ENCODE assay signal across 1 cellular context in the genomic region with DNA sequence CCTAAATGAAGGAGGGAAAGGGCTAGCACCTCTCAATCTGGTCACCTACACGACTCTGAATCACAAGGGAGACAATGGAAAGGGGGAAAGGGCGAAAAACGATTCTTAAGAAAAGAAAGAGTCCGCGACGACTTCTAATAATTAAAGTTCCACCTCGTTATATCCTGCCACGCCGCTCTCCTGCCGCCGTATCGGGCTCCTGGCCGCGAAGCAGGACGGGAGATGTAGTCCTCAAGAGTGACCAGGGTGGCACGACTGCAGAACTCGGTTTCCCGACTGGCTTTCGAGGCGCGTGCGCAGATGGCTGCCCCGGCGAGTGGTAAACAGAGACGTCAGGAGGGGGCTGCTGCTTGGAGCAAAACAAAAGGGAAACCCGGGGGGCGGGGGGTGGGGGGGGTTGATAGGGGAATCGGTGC.
TF ChIP-seq lines count a peak whose summit lies in the region.

A gene with protein sequence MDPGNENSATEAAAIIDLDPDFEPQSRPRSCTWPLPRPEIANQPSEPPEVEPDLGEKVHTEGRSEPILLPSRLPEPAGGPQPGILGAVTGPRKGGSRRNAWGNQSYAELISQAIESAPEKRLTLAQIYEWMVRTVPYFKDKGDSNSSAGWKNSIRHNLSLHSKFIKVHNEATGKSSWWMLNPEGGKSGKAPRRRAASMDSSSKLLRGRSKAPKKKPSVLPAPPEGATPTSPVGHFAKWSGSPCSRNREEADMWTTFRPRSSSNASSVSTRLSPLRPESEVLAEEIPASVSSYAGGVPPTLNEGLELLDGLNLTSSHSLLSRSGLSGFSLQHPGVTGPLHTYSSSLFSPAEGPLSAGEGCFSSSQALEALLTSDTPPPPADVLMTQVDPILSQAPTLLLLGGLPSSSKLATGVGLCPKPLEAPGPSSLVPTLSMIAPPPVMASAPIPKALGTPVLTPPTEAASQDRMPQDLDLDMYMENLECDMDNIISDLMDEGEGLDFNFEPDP (plus strand): TSS at position 297 of the 416 bp plus-strand sequence. CDS start 678 bp downstream, outside the sequence.

TF ChIP-seq in HepG2, 621 proteins besides CTCF, POLR2A, EP300 and RAD21 (continued from another document):
- TF ChIP-seq IRF2 (CRISPR knock-in tag; IDR thresholded peaks at IDR 0.05) (0 out of 2 replicates have a peak, but pooled peaks have one; percentile 23), FOXO1 (CRISPR knock-in tag; IDR thresholded peaks at IDR 0.05) (0 out of 2 replicates have a peak, but pooled peaks have one; percentile 18), HCFC1 (IDR thresholded peaks at IDR 0.05; ENCODE audit: low read depth, low read length) (peak; percentile 79), ZBTB8A (CRISPR knock-in tag; IDR thresholded peaks at IDR 0.05; ENCODE audit: borderline replicate concordance, low read depth) (no peak), MYC (CRISPR knock-in tag; IDR thresholded peaks at IDR 0.05; ENCODE audit: borderline replicate concordance) (peak; percentile 37; the same call in 1 of the 2 replicates), GABPA (IDR thresholded peaks at IDR 0.05; ENCODE audit: low read depth, low read length) (no peak), GABPA (CRISPR knock-in tag; IDR thresholded peaks at IDR 0.05; ENCODE audit: low read depth) (peak; percentile 29; the same call in 1 of the 2 replicates), KDM2A (CRISPR knock-in tag; IDR thresholded peaks at IDR 0.05; ENCODE audit: borderline replicate concordance, low read depth) (peak; percentile 17; the same call in 1 of the 2 replicates), ZNF143 (CRISPR knock-in tag; IDR thresholded peaks at IDR 0.05) (peak; percentile 90), RBFOX2 (IDR thresholded peaks at IDR 0.05; ENCODE audit: low read depth, low read length) (peak; percentile 49), ELF4 (CRISPR knock-in tag; IDR thresholded peaks at IDR 0.05; ENCODE audit: borderline replicate concordance) (no peak), FOXA3 (CRISPR knock-in tag; IDR thresholded peaks at IDR 0.05) (peak; percentile 18; the same call in 1 of the 2 replicates), ZNF101 (CRISPR knock-in tag; IDR thresholded peaks at IDR 0.05; ENCODE audit: borderline replicate concordance, low read depth) (no peak), THAP11 (CRISPR knock-in tag; IDR thresholded peaks at IDR 0.05) (peak; percentile 97), SNRNP70 (IDR thresholded peaks at IDR 0.05; ENCODE audit: low read depth, low read length) (no peak), TAF1 (CRISPR knock-in tag; IDR thresholded peaks at IDR 0.05) (peak; percentile 2; the same call in 1 of the 2 replicates), SPEN (CRISPR knock-in tag; IDR thresholded peaks at IDR 0.05; ENCODE audit: low read depth) (0 out of 2 replicates have a peak, but pooled peaks have one; percentile 15), ZNF256 (CRISPR knock-in tag; conservative IDR thresholded peaks at IDR 0.05) (no peak), POLR2AphosphoS5 (IDR thresholded peaks at IDR 0.05; ENCODE audit: low read depth, low read length) (peak; percentile 65), POLR2G (IDR thresholded peaks at IDR 0.05; ENCODE audit: low read depth, low read length) (peak; percentile 67), ZNF33A (CRISPR knock-in tag; IDR thresholded peaks at IDR 0.05; ENCODE audit: borderline replicate concordance) (no peak), CREM (IDR thresholded peaks at IDR 0.05) (peak; percentile 55; the same call in 1 of the 2 replicates), CREM (CRISPR knock-in tag; IDR thresholded peaks at IDR 0.05) (no peak), GABPB1 (CRISPR knock-in tag; IDR thresholded peaks at IDR 0.05) (peak; percentile 58), KMT2B (CRISPR knock-in tag; IDR thresholded peaks at IDR 0.05) (peak; percentile 10; the same call in 1 of the 2 replicates), FOXK1 (CRISPR knock-in tag; IDR thresholded peaks at IDR 0.05; ENCODE audit: borderline replicate concordance, low read depth) (peak; percentile 70; the same call in 1 of the 2 replicates), SUZ12 (IDR thresholded peaks at IDR 0.05; ENCODE audit: low read depth, low read length) (peak; percentile 52; the same call in 1 of the 2 replicates), HNRNPUL1 (IDR thresholded peaks at IDR 0.05; ENCODE audit: low read depth, low read length) (no peak)
- TF ChIP-seq, protein P1, sequence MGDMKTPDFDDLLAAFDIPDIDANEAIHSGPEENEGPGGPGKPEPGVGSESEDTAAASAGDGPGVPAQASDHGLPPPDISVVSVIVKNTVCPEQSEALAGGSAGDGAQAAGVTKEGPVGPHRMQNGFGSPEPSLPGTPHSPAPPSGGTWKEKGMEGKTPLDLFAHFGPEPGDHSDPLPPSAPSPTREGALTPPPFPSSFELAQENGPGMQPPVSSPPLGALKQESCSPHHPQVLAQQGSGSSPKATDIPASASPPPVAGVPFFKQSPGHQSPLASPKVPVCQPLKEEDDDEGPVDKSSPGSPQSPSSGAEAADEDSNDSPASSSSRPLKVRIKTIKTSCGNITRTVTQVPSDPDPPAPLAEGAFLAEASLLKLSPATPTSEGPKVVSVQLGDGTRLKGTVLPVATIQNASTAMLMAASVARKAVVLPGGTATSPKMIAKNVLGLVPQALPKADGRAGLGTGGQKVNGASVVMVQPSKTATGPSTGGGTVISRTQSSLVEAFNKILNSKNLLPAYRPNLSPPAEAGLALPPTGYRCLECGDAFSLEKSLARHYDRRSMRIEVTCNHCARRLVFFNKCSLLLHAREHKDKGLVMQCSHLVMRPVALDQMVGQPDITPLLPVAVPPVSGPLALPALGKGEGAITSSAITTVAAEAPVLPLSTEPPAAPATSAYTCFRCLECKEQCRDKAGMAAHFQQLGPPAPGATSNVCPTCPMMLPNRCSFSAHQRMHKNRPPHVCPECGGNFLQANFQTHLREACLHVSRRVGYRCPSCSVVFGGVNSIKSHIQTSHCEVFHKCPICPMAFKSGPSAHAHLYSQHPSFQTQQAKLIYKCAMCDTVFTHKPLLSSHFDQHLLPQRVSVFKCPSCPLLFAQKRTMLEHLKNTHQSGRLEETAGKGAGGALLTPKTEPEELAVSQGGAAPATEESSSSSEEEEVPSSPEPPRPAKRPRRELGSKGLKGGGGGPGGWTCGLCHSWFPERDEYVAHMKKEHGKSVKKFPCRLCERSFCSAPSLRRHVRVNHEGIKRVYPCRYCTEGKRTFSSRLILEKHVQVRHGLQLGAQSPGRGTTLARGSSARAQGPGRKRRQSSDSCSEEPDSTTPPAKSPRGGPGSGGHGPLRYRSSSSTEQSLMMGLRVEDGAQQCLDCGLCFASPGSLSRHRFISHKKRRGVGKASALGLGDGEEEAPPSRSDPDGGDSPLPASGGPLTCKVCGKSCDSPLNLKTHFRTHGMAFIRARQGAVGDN (CRISPR knock-in tag; IDR thresholded peaks at IDR 0.05), result peak; percentile 22; the same call in 1 of the 2 replicates
- TF ChIP-seq, protein P2, sequence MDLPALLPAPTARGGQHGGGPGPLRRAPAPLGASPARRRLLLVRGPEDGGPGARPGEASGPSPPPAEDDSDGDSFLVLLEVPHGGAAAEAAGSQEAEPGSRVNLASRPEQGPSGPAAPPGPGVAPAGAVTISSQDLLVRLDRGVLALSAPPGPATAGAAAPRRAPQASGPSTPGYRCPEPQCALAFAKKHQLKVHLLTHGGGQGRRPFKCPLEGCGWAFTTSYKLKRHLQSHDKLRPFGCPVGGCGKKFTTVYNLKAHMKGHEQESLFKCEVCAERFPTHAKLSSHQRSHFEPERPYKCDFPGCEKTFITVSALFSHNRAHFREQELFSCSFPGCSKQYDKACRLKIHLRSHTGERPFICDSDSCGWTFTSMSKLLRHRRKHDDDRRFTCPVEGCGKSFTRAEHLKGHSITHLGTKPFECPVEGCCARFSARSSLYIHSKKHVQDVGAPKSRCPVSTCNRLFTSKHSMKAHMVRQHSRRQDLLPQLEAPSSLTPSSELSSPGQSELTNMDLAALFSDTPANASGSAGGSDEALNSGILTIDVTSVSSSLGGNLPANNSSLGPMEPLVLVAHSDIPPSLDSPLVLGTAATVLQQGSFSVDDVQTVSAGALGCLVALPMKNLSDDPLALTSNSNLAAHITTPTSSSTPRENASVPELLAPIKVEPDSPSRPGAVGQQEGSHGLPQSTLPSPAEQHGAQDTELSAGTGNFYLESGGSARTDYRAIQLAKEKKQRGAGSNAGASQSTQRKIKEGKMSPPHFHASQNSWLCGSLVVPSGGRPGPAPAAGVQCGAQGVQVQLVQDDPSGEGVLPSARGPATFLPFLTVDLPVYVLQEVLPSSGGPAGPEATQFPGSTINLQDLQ (CRISPR knock-in tag; IDR thresholded peaks at IDR 0.05), result no peak
- TF ChIP-seq, protein P3, sequence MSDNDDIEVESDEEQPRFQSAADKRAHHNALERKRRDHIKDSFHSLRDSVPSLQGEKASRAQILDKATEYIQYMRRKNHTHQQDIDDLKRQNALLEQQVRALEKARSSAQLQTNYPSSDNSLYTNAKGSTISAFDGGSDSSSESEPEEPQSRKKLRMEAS (IDR thresholded peaks at IDR 0.05), result peak; percentile 27; the same call in 1 of the 2 replicates
- TF ChIP-seq, protein P4, sequence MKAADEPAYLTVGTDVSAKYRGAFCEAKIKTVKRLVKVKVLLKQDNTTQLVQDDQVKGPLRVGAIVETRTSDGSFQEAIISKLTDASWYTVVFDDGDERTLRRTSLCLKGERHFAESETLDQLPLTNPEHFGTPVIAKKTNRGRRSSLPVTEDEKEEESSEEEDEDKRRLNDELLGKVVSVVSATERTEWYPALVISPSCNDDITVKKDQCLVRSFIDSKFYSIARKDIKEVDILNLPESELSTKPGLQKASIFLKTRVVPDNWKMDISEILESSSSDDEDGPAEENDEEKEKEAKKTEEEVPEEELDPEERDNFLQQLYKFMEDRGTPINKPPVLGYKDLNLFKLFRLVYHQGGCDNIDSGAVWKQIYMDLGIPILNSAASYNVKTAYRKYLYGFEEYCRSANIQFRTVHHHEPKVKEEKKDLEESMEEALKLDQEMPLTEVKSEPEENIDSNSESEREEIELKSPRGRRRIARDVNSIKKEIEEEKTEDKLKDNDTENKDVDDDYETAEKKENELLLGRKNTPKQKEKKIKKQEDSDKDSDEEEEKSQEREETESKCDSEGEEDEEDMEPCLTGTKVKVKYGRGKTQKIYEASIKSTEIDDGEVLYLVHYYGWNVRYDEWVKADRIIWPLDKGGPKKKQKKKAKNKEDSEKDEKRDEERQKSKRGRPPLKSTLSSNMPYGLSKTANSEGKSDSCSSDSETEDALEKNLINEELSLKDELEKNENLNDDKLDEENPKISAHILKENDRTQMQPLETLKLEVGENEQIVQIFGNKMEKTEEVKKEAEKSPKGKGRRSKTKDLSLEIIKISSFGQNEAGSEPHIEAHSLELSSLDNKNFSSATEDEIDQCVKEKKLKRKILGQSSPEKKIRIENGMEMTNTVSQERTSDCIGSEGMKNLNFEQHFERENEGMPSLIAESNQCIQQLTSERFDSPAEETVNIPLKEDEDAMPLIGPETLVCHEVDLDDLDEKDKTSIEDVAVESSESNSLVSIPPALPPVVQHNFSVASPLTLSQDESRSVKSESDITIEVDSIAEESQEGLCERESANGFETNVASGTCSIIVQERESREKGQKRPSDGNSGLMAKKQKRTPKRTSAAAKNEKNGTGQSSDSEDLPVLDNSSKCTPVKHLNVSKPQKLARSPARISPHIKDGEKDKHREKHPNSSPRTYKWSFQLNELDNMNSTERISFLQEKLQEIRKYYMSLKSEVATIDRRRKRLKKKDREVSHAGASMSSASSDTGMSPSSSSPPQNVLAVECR (CRISPR knock-in tag; IDR thresholded peaks at IDR 0.05; ENCODE audit: borderline replicate concordance), result peak; percentile 31; the same call in 1 of the 2 replicates
